In genomic region chr2:239283288-239283945, GRCh38 we compare ENCODE assay signal across 24 cellular contexts.
DNase-seq lines count a peak whose midpoint lies in the region; ATAC-seq and TF ChIP-seq lines count a peak whose summit lies in the region.
"Had no signal": no experiment of that assay in that cellular context is flagged by ENCODE, and none has a peak within 500 bp of the region (broad histone marks: within the 10 kb centered on the region; RNA-seq: fewer than 3 reads in every experiment).

No MANE protein-coding gene starts in this region.

- H3K4me1 ChIP-seq in RWPE2 (ENCODE audit: insufficient read depth, poor library complexity, severe bottlenecking) (peaks cover 15% of the 10 kb centered on the region), testis (peaks cover 25% of the 10 kb centered on the region), BE2C (peaks cover 10% of the 10 kb centered on the region)
- peaks cover 20 to 34% of the 10 kb centered on the region in 2 donors for H3K4me1 ChIP-seq in naive thymus-derived CD4-positive, alpha-beta T cell (ENCODE audit: control insufficient read depth in 2 of 2, insufficient read depth in 2 of 2, low read length in 2 of 2)
- H3K4me1 ChIP-seq: prostate gland had no signal

- POLR2A ChIA-PET in naive thymus-derived CD4-positive, alpha-beta T cell (lab: Charles Lee), result interaction anchor here (0.8 to 20.2 kb wide), 3 partner anchors 10 to 38 kb away, joined by 3 to 362 read pairs (median 6); no protein-coding TSS in a partner anchor

- H3K4me1 Mint-ChIP-seq in activated naive CD8-positive, alpha-beta T cell (ENCODE audit: low read depth), result peaks cover 50% of the 10 kb centered on the region
- H3K4me1 Mint-ChIP-seq in activated naive CD8-positive, alpha-beta T cell treated with anti-CD3 and anti-CD28 coated beads, Interleukin-2, amount 50 U/mL, for 24 hours, result peaks cover 48% of the 10 kb centered on the region
- peaks cover 31 to 63% (median 54%) of the 10 kb centered on the region in 7 donors for H3K4me1 Mint-ChIP-seq in naive thymus-derived CD4-positive, alpha-beta T cell

- H3K4me3 ChIP-seq in RWPE2 (ENCODE audit: severe bottlenecking) (no peak overlapping the region), testis (no peak overlapping the region), BE2C (ENCODE audit: low read depth, low read length) (no peak overlapping the region)
- H3K4me3 ChIP-seq in naive thymus-derived CD4-positive, alpha-beta T cell (ENCODE audit: low read length), result no peak overlapping the region
- H3K4me3 ChIP-seq: gastroesophageal sphincter, prostate gland, smooth muscle cell, suprapubic skin had no signal

- peaks cover 4% of the 10 kb centered on the region for H3K36me3 Mint-ChIP-seq in activated naive CD8-positive, alpha-beta T cell
- peaks cover 3% of the 10 kb centered on the region for H3K36me3 Mint-ChIP-seq in activated naive CD8-positive, alpha-beta T cell treated with anti-CD3 and anti-CD28 coated beads, Interleukin-2, amount 50 U/mL, for 24 hours (ENCODE audit: low read depth)
- peaks cover 0 to 16% (median 0%) of the 10 kb centered on the region in 5 donors for H3K36me3 Mint-ChIP-seq in naive thymus-derived CD4-positive, alpha-beta T cell

- H3K27ac Mint-ChIP-seq in activated naive CD8-positive, alpha-beta T cell, result peak overlapping the region; percentile 46
- no peak overlapping the region for H3K27ac Mint-ChIP-seq in activated naive CD8-positive, alpha-beta T cell treated with anti-CD3 and anti-CD28 coated beads, Interleukin-2, amount 50 U/mL, for 24 hours
- H3K27ac Mint-ChIP-seq in naive thymus-derived CD4-positive, alpha-beta T cell, result peak overlapping the region in 3 of 9 donors; percentile 34 to 72 (median 56)
- H3K27ac Mint-ChIP-seq: stimulated activated effector memory CD8-positive, alpha-beta T cell treated with anti-CD3 and anti-CD28 coated beads, Interleukin-12 subunit alpha, Interleukin-12 subunit beta, amount 100 ng/mL, for 72 hours; T-helper 17 cell had no signal

- H3K9me3 ChIP-seq in RWPE2 (ENCODE audit: severe bottlenecking) (no peaks in the 10 kb centered on the region), testis (no peaks in the 10 kb centered on the region), BE2C (no peaks in the 10 kb centered on the region)
- H3K9me3 ChIP-seq in naive thymus-derived CD4-positive, alpha-beta T cell (ENCODE audit: control insufficient read depth in 2 of 3, low read length in 3 of 3), result no peaks in the 10 kb centered on the region
- H3K9me3 ChIP-seq: gastroesophageal sphincter, prostate gland, suprapubic skin had no signal

- no peak for DNase-seq in activated naive CD8-positive, alpha-beta T cell treated with anti-CD3 and anti-CD28 coated beads, Interleukin-2, amount 50 U/mL, for 24 hours
- DNase-seq in RWPE2 (ENCODE audit: low spot score) (peak; percentile 32), testis (peak; percentile 11), BE2C (no peak)
- DNase-seq in naive thymus-derived CD4-positive, alpha-beta T cell, result no peak
- DNase-seq: activated CD4-positive, alpha-beta T cell treated with anti-CD3 and anti-CD28 coated beads, Interleukin-2, amount 50 U/mL, for 4 hours; activated gamma-delta T cell treated with Interleukin-2 at 50 U/mL for 16 hours; C1 segment of cervical spinal cord; cortex of kidney; EL; NCI-H1105; NCI-H1930; NCI-H526; T-helper 17 cell; WERI-Rb-1 had no signal

- no peaks in the 10 kb centered on the region for H3K36me3 ChIP-seq in RWPE2 (ENCODE audit: low read depth)
- no peaks in the 10 kb centered on the region for H3K36me3 ChIP-seq in naive thymus-derived CD4-positive, alpha-beta T cell (ENCODE audit: control insufficient read depth in 2 of 3, insufficient read depth in 3 of 3, low read length in 3 of 3)
- no peaks in the 10 kb centered on the region for H3K36me3 ChIP-seq in testis (ENCODE audit: low read depth, missing control alignments)
- H3K36me3 ChIP-seq in BE2C, result no peaks in the 10 kb centered on the region
- H3K36me3 ChIP-seq: gastroesophageal sphincter, prostate gland, suprapubic skin, WERI-Rb-1 had no signal

- CTCF ChIA-PET in naive thymus-derived CD4-positive, alpha-beta T cell (lab: Charles Lee), result interaction anchor here (1.5 kb wide), 1 partner anchor 16 kb away, joined by 7 read pairs; no protein-coding TSS in a partner anchor

- 95 to 97% methylated on average over 23 to 29 of the region's 29 CpGs for WGBS in testis, 2 donors

- H3K27ac ChIP-seq in RWPE2 (ENCODE audit: poor library complexity, severe bottlenecking) (no peak overlapping the region), testis (no peak overlapping the region)
- no peak overlapping the region for H3K27ac ChIP-seq in naive thymus-derived CD4-positive, alpha-beta T cell (ENCODE audit: low read depth, low read length)
- H3K27ac ChIP-seq: prostate gland, suprapubic skin, WERI-Rb-1 had no signal

- ATAC-seq in activated naive CD8-positive, alpha-beta T cell treated with anti-CD3 and anti-CD28 coated beads, Interleukin-2, amount 50 U/mL, for 24 hours, result no peak
- ATAC-seq in RWPE2 (ENCODE audit: low read depth) (no peak), GM21717 (IDR thresholded peaks at IDR 0.05; ENCODE audit: unreplicated experiment) (no peak)
- ATAC-seq in naive thymus-derived CD4-positive, alpha-beta T cell, result no peak
- ATAC-seq: gastroesophageal sphincter; HCT116; stimulated activated effector memory CD8-positive, alpha-beta T cell treated with anti-CD3 and anti-CD28 coated beads, Interleukin-12 subunit alpha, Interleukin-12 subunit beta, amount 100 ng/mL, for 72 hours; T-helper 17 cell had no signal

- no peaks in the 10 kb centered on the region for H3K27me3 ChIP-seq in RWPE2 (ENCODE audit: insufficient read depth, poor library complexity, severe bottlenecking)
- no peaks in the 10 kb centered on the region for H3K27me3 ChIP-seq in naive thymus-derived CD4-positive, alpha-beta T cell (ENCODE audit: control insufficient read depth in 2 of 2, insufficient read depth in 2 of 2, low read length in 2 of 2)
- H3K27me3 ChIP-seq in testis, result no peaks in the 10 kb centered on the region
- no peaks in the 10 kb centered on the region for H3K27me3 ChIP-seq in BE2C
- H3K27me3 ChIP-seq: gastroesophageal sphincter, suprapubic skin had no signal

- TF ChIP-seq POLR2A in testis (IDR thresholded peaks at IDR 0.05), result no peak

- intact Hi-C loops in naive thymus-derived CD4-positive, alpha-beta T cell (cut with micrococcal nuclease), result no loop called here
- intact Hi-C loops in testis (cut with DNase I; ENCODE audit: low total_unique reads), result no loop called here

- no peaks in the 10 kb centered on the region for H3K9me3 Mint-ChIP-seq in activated naive CD8-positive, alpha-beta T cell (ENCODE audit: low read depth)
- H3K9me3 Mint-ChIP-seq in activated naive CD8-positive, alpha-beta T cell treated with anti-CD3 and anti-CD28 coated beads, Interleukin-2, amount 50 U/mL, for 24 hours, result no peaks in the 10 kb centered on the region
- peaks cover 0 to 2% (median 0%) of the 10 kb centered on the region in 11 donors for H3K9me3 Mint-ChIP-seq in naive thymus-derived CD4-positive, alpha-beta T cell
- H3K9me3 Mint-ChIP-seq: neural crest cell; stimulated activated effector memory CD8-positive, alpha-beta T cell treated with anti-CD3 and anti-CD28 coated beads, Interleukin-12 subunit alpha, Interleukin-12 subunit beta, amount 100 ng/mL, for 72 hours had no signal

- H3K4me3 Mint-ChIP-seq in activated naive CD8-positive, alpha-beta T cell, result no peak overlapping the region
- H3K4me3 Mint-ChIP-seq in activated naive CD8-positive, alpha-beta T cell treated with anti-CD3 and anti-CD28 coated beads, Interleukin-2, amount 50 U/mL, for 24 hours, result no peak overlapping the region
- peak overlapping the region in 7 of 10 donors; percentile 17 to 87 (median 42) for H3K4me3 Mint-ChIP-seq in naive thymus-derived CD4-positive, alpha-beta T cell
- H3K4me3 Mint-ChIP-seq: neural crest cell; stimulated activated effector memory CD8-positive, alpha-beta T cell treated with anti-CD3 and anti-CD28 coated beads, Interleukin-12 subunit alpha, Interleukin-12 subunit beta, amount 100 ng/mL, for 72 hours; T-helper 17 cell had no signal

- H3K27me3 Mint-ChIP-seq in activated naive CD8-positive, alpha-beta T cell, result no peaks in the 10 kb centered on the region
- H3K27me3 Mint-ChIP-seq in activated naive CD8-positive, alpha-beta T cell treated with anti-CD3 and anti-CD28 coated beads, Interleukin-2, amount 50 U/mL, for 24 hours, result peaks cover 18% of the 10 kb centered on the region
- H3K27me3 Mint-ChIP-seq in naive thymus-derived CD4-positive, alpha-beta T cell, result peaks cover 0 to 3% (median 0%) of the 10 kb centered on the region in 5 donors
- H3K27me3 Mint-ChIP-seq: T-helper 17 cell had no signal

- TF ChIP-seq CTCF in RWPE2 (IDR thresholded peaks at IDR 0.05; ENCODE audit: poor library complexity, severe bottlenecking) (no peak), testis (IDR thresholded peaks at IDR 0.05) (no peak), BE2C (IDR thresholded peaks at IDR 0.05; ENCODE audit: low read depth, low read length) (no peak)

Comparison
In these comparisons a context has a peak if more than half of its experiments do, and no peak if none do; other contexts are left out.
1. H3K4me3 Mint-ChIP-seq: peak in naive thymus-derived CD4-positive, alpha-beta T cell (7 of 10); none in activated naive CD8-positive, alpha-beta T cell (single experiment) and activated naive CD8-positive, alpha-beta T cell treated with anti-CD3 and anti-CD28 coated beads, Interleukin-2, amount 50 U/mL, for 24 hours (single experiment).
2. DNase-seq: peak in RWPE2 (single experiment) and testis (single experiment); none in activated naive CD8-positive, alpha-beta T cell treated with anti-CD3 and anti-CD28 coated beads, Interleukin-2, amount 50 U/mL, for 24 hours (single experiment), naive thymus-derived CD4-positive, alpha-beta T cell (0 of 9) and BE2C (single experiment).